26 cellular contexts compared by ENCODE assay signal in genomic region chr15:84886984-84887299, GRCh38. TPM values are rescaled to one million over a fixed set of nuclear protein-coding genes. Genes with fewer than 3 reads are reported as not detected.
"Had no signal": no experiment of that assay in that cellular context is flagged by ENCODE, and none has a peak within 500 bp of the region (broad histone marks: within the 10 kb centered on the region; RNA-seq: fewer than 3 reads in every experiment).

No MANE protein-coding gene starts in this region.

- H3K27ac Mint-ChIP-seq: natural killer cell; progenitor cell of endocrine pancreas; stimulated activated naive B cell treated with anti-CD40 and anti-IgM and Interleukin-4, amounts not matched to agents 10 μg/mL and 1 μg/mL and 100 μg/mL, for 72 hours had no signal

- ATAC-seq: lower lobe of right lung; natural killer cell; sciatic nerve; stimulated activated naive CD8-positive, alpha-beta T cell treated with anti-CD3 and anti-CD28 coated beads, Interleukin-15, Interleukin-2, amounts not matched to agents 100 U/mL and 50 U/mL, for 24 hours; upper lobe of right lung had no signal

- DNase-seq: islet precursor cell; kidney glomerular epithelial cell; lower lobe of right lung; mammary epithelial cell; mesenchymal stem cell; natural killer cell; ovary; stimulated activated CD4-positive, alpha-beta T cell treated with anti-CD3 and anti-CD28 coated beads, Interleukin-12 subunit alpha, Interleukin-12 subunit beta, amount 100 ng/mL, for 4 hours; stimulated activated CD4-positive, alpha-beta T cell treated with anti-CD3 and anti-CD28 coated beads, Interleukin-15, amount 100 ng/mL, for 24 hours; stimulated activated CD4-positive, alpha-beta T cell treated with anti-CD3 and anti-CD28 coated beads, Interleukin-2, amount 100 ng/mL, for 24 hours; stimulated activated CD4-positive, alpha-beta T cell treated with anti-CD3 and anti-CD28 coated beads, Interleukin-4, amount 100 ng/mL, for 1 hour; stimulated activated naive B cell treated with anti-CD40 and anti-IgM and Interleukin-4, amounts not matched to agents 10 μg/mL and 1 μg/mL and 100 μg/mL, for 72 hours; stimulated activated naive CD8-positive, alpha-beta T cell treated with anti-CD3 and anti-CD28 coated beads, Interleukin-15, Interleukin-2, amounts not matched to agents 100 U/mL and 50 U/mL, for 24 hours; stomach; testis; thyroid gland; trophoblast cell had no signal

- H3K4me3 ChIP-seq: lower lobe of right lung, ovary, right atrium auricular region, skin epidermis, stomach, testis, thyroid gland, upper lobe of right lung had no signal

- H3K4me3 Mint-ChIP-seq: natural killer cell; stimulated activated naive B cell treated with anti-CD40 and anti-IgM and Interleukin-4, amounts not matched to agents 10 μg/mL and 1 μg/mL and 100 μg/mL, for 72 hours had no signal

- H3K9me3 ChIP-seq: lower lobe of right lung, ovary, right atrium auricular region, stomach, testis, thyroid gland, upper lobe of right lung had no signal

- H3K27me3 ChIP-seq: ovary, right atrium auricular region, testis, thyroid gland, upper lobe of right lung had no signal

- H3K9me3 Mint-ChIP-seq: natural killer cell; stimulated activated naive B cell treated with anti-CD40 and anti-IgM and Interleukin-4, amounts not matched to agents 10 μg/mL and 1 μg/mL and 100 μg/mL, for 72 hours had no signal

- H3K4me1 ChIP-seq: lower lobe of right lung, stomach, thyroid gland, upper lobe of right lung had no signal

- H3K27ac ChIP-seq: lower lobe of right lung, ovary, skin epidermis, stomach, testis, thyroid gland, upper lobe of right lung had no signal

- H3K4me1 Mint-ChIP-seq: natural killer cell had no signal

- H3K36me3 ChIP-seq: lower lobe of right lung, ovary, right atrium auricular region, stomach, thyroid gland, upper lobe of right lung had no signal

- H3K36me3 Mint-ChIP-seq: natural killer cell; stimulated activated naive B cell treated with anti-CD40 and anti-IgM and Interleukin-4, amounts not matched to agents 10 μg/mL and 1 μg/mL and 100 μg/mL, for 72 hours had no signal

RNA-seq across cellular contexts. Expression of gene SLC28A1, which starts 2.5 kb away (rescaled TPM):
- total RNA-seq: glomerular endothelial cell, lower lobe of right lung, natural killer cell, omental fat pad, progenitor cell of endocrine pancreas, pulmonary artery endothelial cell, thyroid gland, upper lobe of right lung had no signal
- polyA plus RNA-seq: mammary epithelial cell, neural cell, stomach had no signal
